ENCODE assay signal across 9 cellular contexts in genomic region chr17:72683506-72684404, GRCh38.
DNase-seq lines count a peak whose midpoint lies in the region; ATAC-seq, FAIRE-seq and TF ChIP-seq lines count a peak whose summit lies in the region.
"Had no signal": no experiment of that assay in that cellular context is flagged by ENCODE, and none has a peak within 500 bp of the region (broad histone marks: within the 10 kb centered on the region; RNA-seq: fewer than 3 reads in every experiment).

No MANE protein-coding gene starts in this region.

- H3K9me3 Mint-ChIP-seq in activated T-cell treated with anti-CD3 and anti-CD28 coated beads, Interleukin-2, amount 50 U/mL, for 72 hours, result peaks cover 2 to 3% of the 10 kb centered on the region in 2 donors

- no peaks in the 10 kb centered on the region for H3K36me3 Mint-ChIP-seq in activated T-cell treated with anti-CD3 and anti-CD28 coated beads, Interleukin-2, amount 50 U/mL, for 72 hours (ENCODE audit: insufficient read depth in 2 of 2)

- DNase-seq in Daoy (ENCODE audit: low read depth) (peak; percentile 94), NCI-H1436 treated with DMSO at 0.1 percent for 48 hours (lab: John Stamatoyannopoulos, UW) (peak; percentile 67), bronchial epithelial cell (ENCODE audit: low read depth) (peak; percentile 97), pancreas (peak in 2 of 6 donors; percentile 28 to 66), SKM-1 treated with dmso at 0.1 percent for 144 hours (lab: John Stamatoyannopoulos, UW; ENCODE audit: unreplicated experiment) (no peak), OCI-M2 (lab: John Stamatoyannopoulos, UW; ENCODE audit: unreplicated experiment) (no peak)
- no peak for DNase-seq in activated T-cell treated with anti-CD3 and anti-CD28 coated beads, Interleukin-2, amount 50 U/mL, for 72 hours
- DNase-seq: activated B cell treated with CpG ODN at 0.5 μM for 24 hours had no signal

- no peaks in the 10 kb centered on the region for H3K27me3 ChIP-seq in bronchial epithelial cell (ENCODE audit: control insufficient read depth, insufficient read depth, low read length)
- H3K27me3 ChIP-seq in pancreas, result no peaks in the 10 kb centered on the region

- peak overlapping the region; percentile 10 to 67 (median 15) for H3K27ac ChIP-seq in pancreas

- ATAC-seq in pancreas (peak; percentile 75 to 89 (median 84)), HG03095 (IDR thresholded peaks at IDR 0.05; ENCODE audit: unreplicated experiment) (no peak)
- no peak for ATAC-seq in activated T-cell treated with anti-CD3 and anti-CD28 coated beads, Interleukin-2, amount 50 U/mL, for 72 hours (replicated peaks in 1 of 2)

- 66 to 68% methylated on average over 10 of the region's 10 CpGs for WGBS in pancreas, 2 donors

- no peak overlapping the region for H3K27ac Mint-ChIP-seq in activated T-cell treated with anti-CD3 and anti-CD28 coated beads, Interleukin-2, amount 50 U/mL, for 72 hours
- H3K27ac Mint-ChIP-seq: activated B cell treated with CpG ODN at 0.5 μM for 24 hours had no signal

- FAIRE-seq in bronchial epithelial cell (lab: Jason Lieb, UNC) (no peak), pancreas (lab: Jason Lieb, UNC) (no peak)

- H3K27me3 Mint-ChIP-seq in activated T-cell treated with anti-CD3 and anti-CD28 coated beads, Interleukin-2, amount 50 U/mL, for 72 hours (ENCODE audit: low read depth), result no peaks in the 10 kb centered on the region
- H3K27me3 Mint-ChIP-seq: activated B cell treated with CpG ODN at 0.5 μM for 24 hours had no signal

- H3K4me3 Mint-ChIP-seq in activated T-cell treated with anti-CD3 and anti-CD28 coated beads, Interleukin-2, amount 50 U/mL, for 72 hours, result no peak overlapping the region
- H3K4me3 Mint-ChIP-seq: activated B cell treated with CpG ODN at 0.5 μM for 24 hours had no signal

- no peaks in the 10 kb centered on the region for H3K9me3 ChIP-seq in pancreas

- H3K4me3 ChIP-seq in bronchial epithelial cell (ENCODE audit: low read depth, low read length), result no peak overlapping the region
- H3K4me3 ChIP-seq in pancreas, result no peak overlapping the region

- peaks cover 0 to 8% (median 0%) of the 10 kb centered on the region in 3 donors for H3K4me1 ChIP-seq in pancreas

- H3K4me1 Mint-ChIP-seq in activated T-cell treated with anti-CD3 and anti-CD28 coated beads, Interleukin-2, amount 50 U/mL, for 72 hours (ENCODE audit: low read depth), result no peaks in the 10 kb centered on the region
- H3K4me1 Mint-ChIP-seq: activated B cell treated with CpG ODN at 0.5 μM for 24 hours had no signal

- intact Hi-C loops in pancreas (cut with DNase I), result no loop called here

- TF ChIP-seq CTCF in bronchial epithelial cell (IDR thresholded peaks at IDR 0.05; ENCODE audit: insufficient read depth, low read length, severe bottlenecking) (no peak), pancreas (IDR thresholded peaks at IDR 0.05) (no peak)

- H3K36me3 ChIP-seq in bronchial epithelial cell (ENCODE audit: control insufficient read depth, insufficient read depth, low read length) (no peaks in the 10 kb centered on the region), pancreas (no peaks in the 10 kb centered on the region)

Comparison
In these comparisons a context has a peak if more than half of its experiments do, and no peak if none do; other contexts are left out.
1. DNase-seq: peak in Daoy (single experiment), NCI-H1436 treated with DMSO at 0.1 percent for 48 hours (single experiment) and bronchial epithelial cell (single experiment); none in SKM-1 treated with dmso at 0.1 percent for 144 hours (single experiment), activated T-cell treated with anti-CD3 and anti-CD28 coated beads, Interleukin-2, amount 50 U/mL, for 72 hours (0 of 2) and OCI-M2 (single experiment).
2. ATAC-seq: peak in pancreas (4 of 4); none in activated T-cell treated with anti-CD3 and anti-CD28 coated beads, Interleukin-2, amount 50 U/mL, for 72 hours (0 of 2) and HG03095 (single experiment).